ENCODE assay signal across 28 cellular contexts in the genomic region with DNA sequence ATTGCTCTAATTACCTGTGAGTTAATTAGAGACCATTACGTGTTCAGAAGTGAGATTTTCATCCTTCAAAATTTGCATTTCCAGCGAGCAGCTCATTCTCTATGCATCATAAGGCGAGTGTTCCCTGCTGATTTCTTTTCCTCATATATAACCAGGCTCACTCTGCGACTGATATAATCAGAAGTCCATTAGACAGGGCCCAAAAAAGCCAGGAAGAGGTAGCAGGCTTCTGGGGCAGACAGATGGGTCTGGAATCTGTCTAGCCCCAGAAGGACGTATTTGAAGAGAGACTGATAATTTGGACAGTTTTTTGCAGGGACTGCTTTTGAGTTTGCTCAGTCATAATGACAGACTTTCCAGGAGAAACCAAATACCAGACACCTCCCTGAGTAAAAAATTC.
"Had no signal": no experiment of that assay in that cellular context is flagged by ENCODE, and none has a peak within 500 bp of the region (broad histone marks: within the 10 kb centered on the region; RNA-seq: fewer than 3 reads in every experiment).

No MANE protein-coding gene starts in this region.

- H3K36me3 ChIP-seq: neural progenitor cell, ovary, right lobe of liver, sigmoid colon, stomach, thoracic aorta, thyroid gland, tibial nerve, upper lobe of right lung, uterus had no signal

- H3K27me3 Mint-ChIP-seq: progenitor cell of endocrine pancreas had no signal

- H3K4me2 ChIP-seq: neural progenitor cell had no signal

- H3K9ac ChIP-seq: neural progenitor cell, parathyroid adenoma had no signal

- H3K27ac Mint-ChIP-seq: natural killer cell; nephron; neural progenitor cell; stimulated activated effector memory CD8-positive, alpha-beta T cell treated with anti-CD3 and anti-CD28 coated beads, Interleukin-12 subunit alpha, Interleukin-12 subunit beta, amount 100 ng/mL, for 72 hours; stimulated activated naive B cell treated with anti-CD40 and anti-IgM and Interleukin-4, amounts not matched to agents 10 μg/mL and 1 μg/mL and 100 μg/mL, for 72 hours; stimulated activated naive CD8-positive, alpha-beta T cell treated with anti-CD3 and anti-CD28 coated beads, Interleukin-15, Interleukin-2, amounts not matched to agents 100 ng/mL and 50 ng/mL, for 24 hours; type B pancreatic cell had no signal

- H3K4me3 Mint-ChIP-seq: natural killer cell; nephron; neural progenitor cell; stimulated activated effector memory CD8-positive, alpha-beta T cell treated with anti-CD3 and anti-CD28 coated beads, Interleukin-12 subunit alpha, Interleukin-12 subunit beta, amount 100 ng/mL, for 72 hours; stimulated activated naive B cell treated with anti-CD40 and anti-IgM and Interleukin-4, amounts not matched to agents 10 μg/mL and 1 μg/mL and 100 μg/mL, for 72 hours; stimulated activated naive CD8-positive, alpha-beta T cell treated with anti-CD3 and anti-CD28 coated beads, Interleukin-15, Interleukin-2, amounts not matched to agents 100 ng/mL and 50 ng/mL, for 24 hours; type B pancreatic cell had no signal

- ATAC-seq: natural killer cell; psoas muscle; right cardiac atrium; right lobe of liver; stimulated activated effector memory CD8-positive, alpha-beta T cell treated with anti-CD3 and anti-CD28 coated beads, Interleukin-12 subunit alpha, Interleukin-12 subunit beta, amount 100 ng/mL, for 72 hours; stimulated activated naive B cell treated with anti-CD40 and anti-IgM and Interleukin-4, amounts not matched to agents 10 μg/mL and 1 μg/mL and 100 μg/mL, for 72 hours; upper lobe of right lung had no signal

- H3K27me3 ChIP-seq: neural progenitor cell, ovary, right lobe of liver, sigmoid colon, stomach, thyroid gland, tibial nerve, upper lobe of right lung, uterus had no signal

- H2AFZ ChIP-seq: neural progenitor cell, parathyroid adenoma had no signal

- H3K4me3 ChIP-seq: neural progenitor cell, ovary, psoas muscle, right lobe of liver, sigmoid colon, stomach, thoracic aorta, thyroid gland, tibial nerve, upper lobe of right lung, uterus had no signal

- H3K4me1 Mint-ChIP-seq: natural killer cell; nephron; stimulated activated effector memory CD8-positive, alpha-beta T cell treated with anti-CD3 and anti-CD28 coated beads, Interleukin-12 subunit alpha, Interleukin-12 subunit beta, amount 100 ng/mL, for 72 hours; stimulated activated naive B cell treated with anti-CD40 and anti-IgM and Interleukin-4, amounts not matched to agents 10 μg/mL and 1 μg/mL and 100 μg/mL, for 72 hours had no signal

- H3K79me2 ChIP-seq: parathyroid adenoma had no signal

- H3K36me3 Mint-ChIP-seq: natural killer cell; neural progenitor cell; stimulated activated effector memory CD8-positive, alpha-beta T cell treated with anti-CD3 and anti-CD28 coated beads, Interleukin-12 subunit alpha, Interleukin-12 subunit beta, amount 100 ng/mL, for 72 hours; stimulated activated naive B cell treated with anti-CD40 and anti-IgM and Interleukin-4, amounts not matched to agents 10 μg/mL and 1 μg/mL and 100 μg/mL, for 72 hours; type B pancreatic cell had no signal

- DNase-seq: natural killer cell; occipital lobe; ovary; posterior cingulate gyrus; psoas muscle; right cardiac atrium; right lobe of liver; sigmoid colon; small intestine; stimulated activated CD4-positive, alpha-beta T cell treated with anti-CD3 and anti-CD28 coated beads, Interleukin-15, amount 100 ng/mL, for 24 hours; stimulated activated CD4-positive, alpha-beta T cell treated with anti-CD3 and anti-CD28 coated beads, Interleukin-2, amount 100 ng/mL, for 24 hours; stimulated activated CD4-positive, alpha-beta T cell treated with anti-CD3 and anti-CD28 coated beads, Interleukin-2, amount 100 ng/mL, for 48 hours; stimulated activated CD4-positive, alpha-beta T cell treated with anti-CD3 and anti-CD28 coated beads, Interleukin-4, amount 100 ng/mL, for 24 hours; stimulated activated naive B cell treated with anti-CD40 and anti-IgM and Interleukin-4, amounts not matched to agents 10 μg/mL and 1 μg/mL and 100 μg/mL, for 72 hours; stimulated activated naive CD4-positive, alpha-beta T cell treated with Interleukin-2 at 50 U/mL for 16 hours; stomach; thyroid gland; upper lobe of right lung; uterus had no signal

- H3K4me1 ChIP-seq: neural progenitor cell, parathyroid adenoma, psoas muscle, right lobe of liver, sigmoid colon, stomach, thyroid gland, tibial nerve, upper lobe of right lung, uterus had no signal

- H3K27ac ChIP-seq: neural progenitor cell, ovary, parathyroid adenoma, psoas muscle, right lobe of liver, sigmoid colon, stomach, thoracic aorta, thyroid gland, tibial nerve, upper lobe of right lung, uterus had no signal

- H3K9me3 ChIP-seq: ovary, right lobe of liver, thoracic aorta, thyroid gland, upper lobe of right lung, uterus had no signal
